11 cellular contexts compared by ENCODE assay signal in genomic region chr16:29664133-29664912, GRCh38. TPM values are rescaled to one million over a fixed set of nuclear protein-coding genes. Genes with fewer than 3 reads are reported as not detected.
DNase-seq lines count a peak whose midpoint lies in the region; ATAC-seq and TF ChIP-seq lines count a peak whose summit lies in the region.
"Had no signal": no experiment of that assay in that cellular context is flagged by ENCODE, and none has a peak within 500 bp of the region (broad histone marks: within the 10 kb centered on the region; RNA-seq: fewer than 3 reads in every experiment).

No MANE protein-coding gene starts in this region.

- TF ChIP-seq EP300 in transverse colon (IDR thresholded peaks at IDR 0.05; ENCODE audit: low read depth) = no peak

- H3K4me1 ChIP-seq in lower lobe of right lung = peaks cover 16% of the 10 kb centered on the region
- peaks cover 0 to 26% (median 8%) of the 10 kb centered on the region in 4 donors for H3K4me1 ChIP-seq in transverse colon
- H3K4me1 ChIP-seq: breast epithelium had no signal

- H3K9me3 Mint-ChIP-seq in activated T-cell treated with anti-CD3 and anti-CD28 coated beads, Interleukin-2, amount 50 U/mL, for 4 hours = no peaks in the 10 kb centered on the region

- H3K9me3 ChIP-seq in lower lobe of right lung (no peaks in the 10 kb centered on the region), transverse colon (no peaks in the 10 kb centered on the region)
- H3K9me3 ChIP-seq: breast epithelium had no signal

- TF ChIP-seq CTCF in lower lobe of right lung (IDR thresholded peaks at IDR 0.05) (no peak), transverse colon (IDR thresholded peaks at IDR 0.05) (no peak)

- TF ChIP-seq POLR2A in transverse colon (IDR thresholded peaks at IDR 0.05) = no peak

- no peaks in the 10 kb centered on the region for H3K27me3 ChIP-seq in lower lobe of right lung (ENCODE audit: low read depth)
- H3K27me3 ChIP-seq in transverse colon = no peaks in the 10 kb centered on the region
- H3K27me3 ChIP-seq: breast epithelium had no signal

- H3K4me3 ChIP-seq in lower lobe of right lung = peak overlapping the region; percentile 59
- H3K4me3 ChIP-seq in transverse colon = peak overlapping the region in 2 of 4 donors; percentile 6 to 33

- H3K36me3 Mint-ChIP-seq in activated T-cell treated with anti-CD3 and anti-CD28 coated beads, Interleukin-2, amount 50 U/mL, for 4 hours (ENCODE audit: insufficient read depth) = peaks cover 5% of the 10 kb centered on the region

- H3K27ac ChIP-seq in lower lobe of right lung = peak overlapping the region; percentile 46
- H3K27ac ChIP-seq in transverse colon = peak overlapping the region; percentile 34 to 60 (median 46)
- H3K27ac ChIP-seq: breast epithelium had no signal

- WGBS in transverse colon (ENCODE audit: low coverage in 1 of 2), 2 donors = 77% methylated on average over 33 of the region's 33 CpGs; no CpG with 5 or more reads in 1 of the 2 donors

- intact Hi-C loops in lower lobe of right lung (cut with DNase I) = no loop called here
- intact Hi-C loops in transverse colon (cut with DNase I; ENCODE audit: low total_unique reads) = no loop called here

- H3K36me3 ChIP-seq in lower lobe of right lung = no peaks in the 10 kb centered on the region
- H3K36me3 ChIP-seq in transverse colon = no peaks in the 10 kb centered on the region
- H3K36me3 ChIP-seq: breast epithelium had no signal

- peak overlapping the region; percentile 94 for H3K4me3 Mint-ChIP-seq in activated T-cell treated with anti-CD3 and anti-CD28 coated beads, Interleukin-2, amount 50 U/mL, for 4 hours

- no peaks in the 10 kb centered on the region for H3K27me3 Mint-ChIP-seq in activated T-cell treated with anti-CD3 and anti-CD28 coated beads, Interleukin-2, amount 50 U/mL, for 4 hours (ENCODE audit: low read depth)

- in situ Hi-C loops in transverse colon (cut with MboI; ENCODE audit: low pct_ligation_motif_present in 1 of 4, low pct_unique_long_range_greater_than_20kb in 1 of 4, low sequenced_read_pairs in 3 of 4) = loop anchor here in 1 of 4 donors (25.0 kb wide), 1 partner anchor 498 kb away; no protein-coding TSS in a partner anchor

- H3K4me1 Mint-ChIP-seq in activated T-cell treated with anti-CD3 and anti-CD28 coated beads, Interleukin-2, amount 50 U/mL, for 4 hours (ENCODE audit: low read depth) = peaks cover 68% of the 10 kb centered on the region

- ATAC-seq in activated T-cell treated with anti-CD3 and anti-CD28 coated beads, Interleukin-2, amount 50 U/mL, for 4 hours = peak; percentile 23 to 42
- peak; percentile 4 to 17 for ATAC-seq in lower lobe of right lung
- no peak for ATAC-seq in HG03025 (IDR thresholded peaks at IDR 0.05; ENCODE audit: low FRiP score, unreplicated experiment)
- ATAC-seq: HCT116 had no signal

- DNase-seq in NK-92 treated with Interleukin-12 subunit alpha and Interleukin-12 subunit beta, amount 100 ng/mL, for 24 hours (lab: John Stamatoyannopoulos, UW) = peak; percentile 28
- DNase-seq in NK-92 (lab: John Stamatoyannopoulos, UW; ENCODE audit: unreplicated experiment) = no peak
- DNase-seq in activated T-cell treated with anti-CD3 and anti-CD28 coated beads, Interleukin-2, amount 50 U/mL, for 4 hours = peak; percentile 35
- peak; percentile 70 for DNase-seq in lower lobe of right lung
- DNase-seq in transverse colon = peak; percentile 32
- no peak for DNase-seq in SHP77 treated with DMSO at 0.1 percent for 48 hours (lab: John Stamatoyannopoulos, UW)
- DNase-seq in NCI-H1048 (lab: John Stamatoyannopoulos, UW) = no peak
- DNase-seq: NCI-H82 had no signal

RNA-seq across cellular contexts. Expression of gene SPN, which starts 1.3 kb away (rescaled TPM):
- total RNA-seq in activated T-cell treated with anti-CD3 and anti-CD28 coated beads, Interleukin-2, amount 50 U/mL, for 4 hours = 10 to 100 TPM; 37.5 to 41.0 (median 39.9) TPM
- 109 TPM for total RNA-seq in lower lobe of right lung
- 1 to 10 TPM in 2 of 4 donors, under 1 TPM in 2; 0.20 to 3.7 (median 1.1) TPM for total RNA-seq in transverse colon

RNA-seq across cellular contexts. Expression of gene QPRT, which starts 14.7 kb away (rescaled TPM):
- 1 to 10 TPM; 1.9 to 3.0 (median 2.1) TPM for total RNA-seq in activated T-cell treated with anti-CD3 and anti-CD28 coated beads, Interleukin-2, amount 50 U/mL, for 4 hours
- total RNA-seq in lower lobe of right lung (11.0 TPM), transverse colon (10 to 100 TPM; 14.3 to 65.8 (median 26.3) TPM)

Comparison
In these comparisons a context has a peak if more than half of its experiments do, and no peak if none do; other contexts are left out.
1. DNase-seq: peak in NK-92 treated with Interleukin-12 subunit alpha and Interleukin-12 subunit beta, amount 100 ng/mL, for 24 hours (single experiment), activated T-cell treated with anti-CD3 and anti-CD28 coated beads, Interleukin-2, amount 50 U/mL, for 4 hours (single experiment), lower lobe of right lung (single experiment) and transverse colon (single experiment); none in NK-92 (single experiment), SHP77 treated with DMSO at 0.1 percent for 48 hours (single experiment) and NCI-H1048 (single experiment).
2. RNA of gene SPN, which starts 1.3 kb away (total RNA-seq): 109 TPM in lower lobe of right lung (single experiment) and 37.5 to 41.0 TPM in activated T-cell treated with anti-CD3 and anti-CD28 coated beads, Interleukin-2, amount 50 U/mL, for 4 hours; 0.20 to 3.7 TPM in transverse colon; every median in the first group is over 4 times any median in the second.